Comparison of ENCODE assay signal across 8 cellular contexts in the genomic region with DNA sequence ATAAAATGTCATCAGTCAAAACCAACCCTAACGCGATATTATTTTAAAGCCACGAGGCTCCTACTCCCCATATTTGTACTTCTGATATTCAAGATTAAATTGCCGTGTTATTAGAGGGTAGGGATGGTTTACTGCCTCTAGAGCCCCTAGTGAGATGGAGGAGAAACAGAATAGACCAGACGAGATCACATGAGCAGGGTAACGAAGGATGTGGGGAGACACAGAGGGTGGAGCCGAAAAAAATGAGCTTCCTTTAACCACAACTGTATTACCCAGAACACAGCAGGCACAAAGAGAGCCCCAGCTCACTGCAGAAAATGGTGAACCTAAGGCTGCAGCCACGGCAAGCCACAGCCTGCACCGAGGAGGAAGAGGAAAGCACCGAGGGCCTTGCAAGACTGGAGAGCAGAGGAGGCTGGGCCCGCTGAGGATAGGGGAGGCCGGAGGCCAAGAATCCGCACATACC. TPM values are rescaled to one million over a fixed set of nuclear protein-coding genes. Genes with fewer than 3 reads are reported as not detected.
DNase-seq lines count a peak whose midpoint lies in the region; ATAC-seq, FAIRE-seq and TF ChIP-seq lines count a peak whose summit lies in the region.

No MANE protein-coding gene starts in this region.

- 73 to 75% (median 75%) methylated on average over 13 of the region's 13 CpGs for WGBS in ovary, 3 donors

- peak overlapping the region; percentile 92 for H3K27ac ChIP-seq in CD4-positive, CD25-positive, alpha-beta regulatory T cell (ENCODE audit: insufficient read depth, low read length, poor library complexity, severe bottlenecking)
- H3K27ac ChIP-seq in endothelial cell of umbilical vein (ENCODE audit: insufficient read depth, low read depth, low read length) (no peak overlapping the region), ovary (no peak overlapping the region)

- H3K27ac Mint-ChIP-seq in CD4-positive, CD25-positive, alpha-beta regulatory T cell = peak overlapping the region; percentile 90 to 95 (median 94)

- CTCF ChIA-PET in endothelial cell of umbilical vein (lab: Charles Lee) = interaction anchor here (1.2 kb wide), 1 partner anchor 20 kb away, joined by 7 read pairs; no protein-coding TSS in a partner anchor

- peak; percentile 73 to 97 (median 94) for DNase-seq in CD4-positive, CD25-positive, alpha-beta regulatory T cell
- peak; percentile 61 for DNase-seq in activated CD4-positive, CD25-positive, alpha-beta regulatory T cell treated with anti-CD3 and anti-CD28 coated beads, Interleukin-2, amount 50 U/mL, for 72 hours
- DNase-seq in endothelial cell of umbilical vein (ENCODE audit: low read depth, low spot score) (no peak), pons (ENCODE audit: low spot score) (no peak), ovary (no peak)
- DNase-seq in stimulated activated CD8-positive, alpha-beta memory T cell treated with anti-CD3 and anti-CD28 coated beads, Interleukin-15, amount 100 ng/mL, for 48 hours (ENCODE audit: low read depth in 2 of 2) = peak; percentile 62 to 70

- peaks cover 43% of the 10 kb centered on the region for H3K79me2 ChIP-seq in endothelial cell of umbilical vein (ENCODE audit: control insufficient read depth, insufficient read depth, low read length)

- no peaks in the 10 kb centered on the region for H3K27me3 Mint-ChIP-seq in CD4-positive, CD25-positive, alpha-beta regulatory T cell

- H3K4me1 ChIP-seq in CD4-positive, CD25-positive, alpha-beta regulatory T cell (ENCODE audit: control insufficient read depth, insufficient read depth, low read length, poor library complexity, severe bottlenecking) = peaks cover 98% of the 10 kb centered on the region
- H3K4me1 ChIP-seq in endothelial cell of umbilical vein (ENCODE audit: control insufficient read depth, extremely low read depth, insufficient read depth, low read length) (peaks cover 22% of the 10 kb centered on the region), ovary (ENCODE audit: insufficient read depth) (peaks cover 15% of the 10 kb centered on the region)

- H2AFZ ChIP-seq in endothelial cell of umbilical vein (ENCODE audit: low read depth, low read length) = no peak overlapping the region

- no peak for TF ChIP-seq CTCF in endothelial cell of umbilical vein (IDR thresholded peaks at IDR 0.05; ENCODE audit: extremely low read depth in 1 of 2, insufficient read depth in 1 of 2, low read depth in 1 of 2, low read length in 2 of 2)
- no peak for TF ChIP-seq CTCF in ovary (IDR thresholded peaks at IDR 0.05)

- peaks cover 39% of the 10 kb centered on the region for H3K36me3 Mint-ChIP-seq in CD4-positive, CD25-positive, alpha-beta regulatory T cell

- dilution Hi-C loops in endothelial cell of umbilical vein (cut with MboI; ENCODE audit: extremely low pct_ligation_motif_present, low sequenced_read_pairs) = no loop called here

- peak overlapping the region; percentile 90 for H3K4me3 ChIP-seq in CD4-positive, CD25-positive, alpha-beta regulatory T cell (ENCODE audit: low read depth, low read length)
- H3K4me3 ChIP-seq in endothelial cell of umbilical vein (replicated peaks in 1 of 3; ENCODE audit: insufficient read depth in 1 of 3, low read depth in 1 of 3, low read length in 3 of 3) (no peak overlapping the region), ovary (no peak overlapping the region)

- intact Hi-C loops in endothelial cell of umbilical vein (cut with micrococcal nuclease) = no loop called here
- intact Hi-C loops in ovary (cut with DNase I) = no loop called here

- no peaks in the 10 kb centered on the region for H3K9me3 ChIP-seq in CD4-positive, CD25-positive, alpha-beta regulatory T cell (ENCODE audit: control insufficient read depth in 2 of 2, low read length in 2 of 2)
- H3K9me3 ChIP-seq in endothelial cell of umbilical vein (replicated peaks; ENCODE audit: control insufficient read depth, insufficient read depth, low read length) (no peaks in the 10 kb centered on the region), ovary (no peaks in the 10 kb centered on the region)

- TF ChIP-seq POLR2A in endothelial cell of umbilical vein (IDR thresholded peaks at IDR 0.05; ENCODE audit: low read depth, low read length) (no peak), ovary (IDR thresholded peaks at IDR 0.05) (no peak)

- POLR2A ChIA-PET in endothelial cell of umbilical vein (lab: Charles Lee) = no interaction called here

- no peak for TF ChIP-seq EP300 in ovary (IDR thresholded peaks at IDR 0.05)

- BruUV-seq in endothelial cell of umbilical vein (replicated peaks; lab: Mats Ljungman, UMichigan) = no TSS peak

- no peaks in the 10 kb centered on the region for H3K27me3 ChIP-seq in CD4-positive, CD25-positive, alpha-beta regulatory T cell (ENCODE audit: control insufficient read depth, insufficient read depth, low read length)
- H3K27me3 ChIP-seq in endothelial cell of umbilical vein (ENCODE audit: control insufficient read depth in 2 of 2, insufficient read depth in 2 of 2, low read length in 2 of 2) (no peaks in the 10 kb centered on the region), ovary (no peaks in the 10 kb centered on the region)

- no peak overlapping the region for H3K9ac ChIP-seq in endothelial cell of umbilical vein (replicated peaks; ENCODE audit: extremely low read depth, insufficient read depth, low read length)

- peaks cover 10 to 94% (median 71%) of the 10 kb centered on the region in 4 donors for H3K4me1 Mint-ChIP-seq in CD4-positive, CD25-positive, alpha-beta regulatory T cell

- H3K4me2 ChIP-seq in endothelial cell of umbilical vein (ENCODE audit: insufficient read depth, low read length) = peak overlapping the region; percentile 48

- FAIRE-seq in endothelial cell of umbilical vein (lab: Jason Lieb, UNC) = peak; percentile 47

- peak overlapping the region; percentile 88 to 97 (median 90) for H3K4me3 Mint-ChIP-seq in CD4-positive, CD25-positive, alpha-beta regulatory T cell

- no peaks in the 10 kb centered on the region for H4K20me1 ChIP-seq in endothelial cell of umbilical vein (replicated peaks; ENCODE audit: control insufficient read depth, extremely low read depth, insufficient read depth, low read length)

- H3K9me3 Mint-ChIP-seq in CD4-positive, CD25-positive, alpha-beta regulatory T cell = no peaks in the 10 kb centered on the region

- peaks cover 29% of the 10 kb centered on the region for H3K36me3 ChIP-seq in CD4-positive, CD25-positive, alpha-beta regulatory T cell (ENCODE audit: control insufficient read depth, insufficient read depth, low read length)
- H3K36me3 ChIP-seq in endothelial cell of umbilical vein (ENCODE audit: control insufficient read depth in 2 of 2, extremely low read depth in 1 of 2, insufficient read depth in 2 of 2, low read length in 2 of 2) (peaks cover 0 to 2% of the 10 kb centered on the region in 2 experiments), ovary (no peaks in the 10 kb centered on the region)

- peak; percentile 98 for ATAC-seq in CD4-positive, CD25-positive, alpha-beta regulatory T cell (ENCODE audit: low read depth in 2 of 2)
- ATAC-seq in GM21360 (IDR thresholded peaks at IDR 0.05; ENCODE audit: unreplicated experiment) (peak; percentile 95), HG03575 (IDR thresholded peaks at IDR 0.05; ENCODE audit: extremely low read depth, insufficient number of reproducible peaks, low FRiP score, unreplicated experiment) (peak; percentile 99)

- H3K9me1 ChIP-seq in endothelial cell of umbilical vein (replicated peaks; ENCODE audit: control insufficient read depth, extremely low read depth, insufficient read depth, low read length) = no peaks in the 10 kb centered on the region

TF ChIP-seq in endothelial cell of umbilical vein, 7 proteins besides CTCF, POLR2A, EP300 and RAD21:
- TF ChIP-seq, protein P1, sequence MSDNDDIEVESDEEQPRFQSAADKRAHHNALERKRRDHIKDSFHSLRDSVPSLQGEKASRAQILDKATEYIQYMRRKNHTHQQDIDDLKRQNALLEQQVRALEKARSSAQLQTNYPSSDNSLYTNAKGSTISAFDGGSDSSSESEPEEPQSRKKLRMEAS (IDR thresholded peaks at IDR 0.05; ENCODE audit: insufficient read depth, insufficient read length) = no peak
- TF ChIP-seq GATA2 (IDR thresholded peaks at IDR 0.05; ENCODE audit: insufficient read depth, insufficient read length, low read depth, low read length) (peak; percentile 38), EZH2 (IDR thresholded peaks at IDR 0.05; ENCODE audit: borderline replicate concordance, low read depth, low read length, severe bottlenecking) (no peak)

RNA-seq across cellular contexts. Expression of a gene that starts 14.3 kb away (rescaled TPM):
- total RNA-seq in CD4-positive, CD25-positive, alpha-beta regulatory T cell = 220 TPM
- 100 to 1,000 TPM; 122 to 157 (median 139) TPM for polyA plus RNA-seq in CD4-positive, CD25-positive, alpha-beta regulatory T cell
- total RNA-seq in endothelial cell of umbilical vein = 36.8 and 37.7 TPM in 2 replicates
- 15.6 and 17.1 TPM in 2 replicates for polyA plus RNA-seq in endothelial cell of umbilical vein
- 16.8 and 17.6 TPM in 2 replicates for polyA plus RNA-seq in endothelial cell of umbilical vein (2011; cell fraction: cytosol; rRNA removed)
- 11.9 and 13.2 TPM in 2 replicates for polyA plus RNA-seq in endothelial cell of umbilical vein (2011; cell fraction: nucleus; rRNA removed)
- polyA plus RNA-seq in endothelial cell of umbilical vein (2012) = 17.3 and 20.4 TPM in 2 replicates
- 40.7 and 44.3 TPM in 2 replicates for polyA minus RNA-seq in endothelial cell of umbilical vein
- 24.1 TPM for polyA minus RNA-seq in endothelial cell of umbilical vein (2011; cell fraction: cytosol; rRNA and poly(A)+ RNA removed)
- 20.3 and 20.7 TPM in 2 replicates for polyA minus RNA-seq in endothelial cell of umbilical vein (2011; cell fraction: nucleus; rRNA and poly(A)+ RNA removed)
- total RNA-seq in ovary = 10 to 100 TPM; 17.5 to 36.2 (median 25.0) TPM
- 10 to 100 TPM in 1 of 2 donors, 1 to 10 TPM in 1; 8.5 to 47.6 TPM for polyA plus RNA-seq in ovary

RNA-seq across cellular contexts. Expression of a gene that starts 59.4 kb away (rescaled TPM):
- 1.4 TPM for total RNA-seq in CD4-positive, CD25-positive, alpha-beta regulatory T cell
- under 1 TPM in 3 of 4 donors, not detected in 1; 0.25 to 0.86 (median 0.64) TPM for polyA plus RNA-seq in CD4-positive, CD25-positive, alpha-beta regulatory T cell
- total RNA-seq in endothelial cell of umbilical vein (23.8 and 25.7 TPM in 2 replicates), ovary (10 to 100 TPM; 21.3 to 46.4 (median 25.2) TPM)
- polyA plus RNA-seq in endothelial cell of umbilical vein (15.9 TPM in 2 replicates), ovary (1 to 10 TPM; 2.6 to 7.0 TPM)
- polyA plus RNA-seq in endothelial cell of umbilical vein (2011; cell fraction: cytosol; rRNA removed) = 9.4 and 9.6 TPM in 2 replicates
- polyA plus RNA-seq in endothelial cell of umbilical vein (2011; cell fraction: nucleus; rRNA removed) = 11.2 and 13.2 TPM in 2 replicates
- polyA plus RNA-seq in endothelial cell of umbilical vein (2012) = 4.5 and 5.0 TPM in 2 replicates
- 18.9 and 20.5 TPM in 2 replicates for polyA minus RNA-seq in endothelial cell of umbilical vein
- polyA minus RNA-seq in endothelial cell of umbilical vein (2011; cell fraction: cytosol; rRNA and poly(A)+ RNA removed) = 12.0 TPM
- polyA minus RNA-seq in endothelial cell of umbilical vein (2011; cell fraction: nucleus; rRNA and poly(A)+ RNA removed) = 11.1 and 12.9 TPM in 2 replicates

Comparison
In these comparisons a context has a peak if more than half of its experiments do, and no peak if none do; other contexts are left out.
1. DNase-seq: peak in CD4-positive, CD25-positive, alpha-beta regulatory T cell (3 of 3), activated CD4-positive, CD25-positive, alpha-beta regulatory T cell treated with anti-CD3 and anti-CD28 coated beads, Interleukin-2, amount 50 U/mL, for 72 hours (single experiment) and stimulated activated CD8-positive, alpha-beta memory T cell treated with anti-CD3 and anti-CD28 coated beads, Interleukin-15, amount 100 ng/mL, for 48 hours (2 of 2); none in endothelial cell of umbilical vein (single experiment), pons (single experiment) and ovary (0 of 5).
2. Peak in every context shown above with its lines, with median percentiles within 50 percentile points of each other: ATAC-seq.